23 cellular contexts compared by ENCODE assay signal in the genomic region with DNA sequence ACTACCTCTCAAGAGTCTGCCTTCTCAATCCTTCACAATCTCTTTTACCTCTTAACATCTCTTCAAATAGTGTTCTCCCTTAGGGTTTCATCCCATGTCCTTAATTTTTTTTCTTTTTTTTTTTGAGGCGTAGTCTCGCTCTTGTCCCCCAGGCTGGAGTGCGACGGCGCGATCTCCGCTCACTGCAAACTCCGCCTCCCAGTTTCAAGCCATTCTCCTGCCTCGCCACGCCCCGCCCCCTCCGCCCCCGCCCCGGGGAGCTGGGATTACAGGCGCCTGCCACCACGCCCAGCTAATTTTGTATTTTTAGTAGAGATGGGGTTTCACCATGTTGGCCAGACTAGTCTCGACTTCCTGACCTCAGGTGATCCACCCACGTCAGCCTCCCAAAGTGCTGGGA.
"Had no signal": no experiment of that assay in that cellular context is flagged by ENCODE, and none has a peak within 500 bp of the region (broad histone marks: within the 10 kb centered on the region; RNA-seq: fewer than 3 reads in every experiment).

No MANE protein-coding gene starts in this region.

- H3K4me1 ChIP-seq: right atrium auricular region, sigmoid colon, stomach, uterus had no signal

- H3K36me3 Mint-ChIP-seq: natural killer cell treated with Interleukin-12 subunit alpha and Interleukin-12 subunit beta and Interleukin-15 and Interleukin-18, amount 100 ng/mL, for 72 hours; neural progenitor cell had no signal

- H3K27ac Mint-ChIP-seq: natural killer cell treated with Interleukin-12 subunit alpha and Interleukin-12 subunit beta and Interleukin-15 and Interleukin-18, amount 100 ng/mL, for 72 hours; neural progenitor cell; type B pancreatic cell had no signal

- H3K4me3 ChIP-seq: coronary artery, heart left ventricle, lung, neural progenitor cell, ovary, right atrium auricular region, sigmoid colon, skin epidermis, stomach, thyroid gland, uterus had no signal

- H3K27ac ChIP-seq: coronary artery, heart left ventricle, neural progenitor cell, ovary, right atrium auricular region, sigmoid colon, skin epidermis, stomach, thyroid gland, uterus had no signal

- DNase-seq: effector CD8-positive, alpha-beta T cell; heart left ventricle; hippocampal formation; left colon; left ventricle myocardium superior; mesenchymal stem cell; midbrain; nucleus accumbens; ovary; sigmoid colon; stimulated activated CD4-positive, alpha-beta T cell treated with anti-CD3 and anti-CD28 coated beads, Interleukin-2, amount 100 ng/mL, for 48 hours; stomach; substantia nigra; uterus had no signal

- H3K36me3 ChIP-seq: heart left ventricle, neural progenitor cell, ovary, right atrium auricular region, sigmoid colon, stomach, thyroid gland, uterus had no signal

- H3K9me3 Mint-ChIP-seq: natural killer cell treated with Interleukin-12 subunit alpha and Interleukin-12 subunit beta and Interleukin-15 and Interleukin-18, amount 100 ng/mL, for 72 hours; neural progenitor cell had no signal

- H3K4me3 Mint-ChIP-seq: natural killer cell treated with Interleukin-12 subunit alpha and Interleukin-12 subunit beta and Interleukin-15 and Interleukin-18, amount 100 ng/mL, for 72 hours; neural progenitor cell; type B pancreatic cell had no signal

- H3K4me2 ChIP-seq: neural progenitor cell had no signal

- H3K27me3 ChIP-seq: neural progenitor cell, ovary, right atrium auricular region, sigmoid colon, thyroid gland, uterus had no signal

- ATAC-seq: esophagus mucosa, heart left ventricle, left colon, left ventricle myocardium superior had no signal

- H2AFZ ChIP-seq: neural progenitor cell had no signal

- H3K9me3 ChIP-seq: heart left ventricle, ovary, right atrium auricular region, sigmoid colon, stomach, thyroid gland, uterus had no signal

- H3K9ac ChIP-seq: neural progenitor cell had no signal
